ENCODE assay signal across 22 cellular contexts in genomic region chr19:23509686-23510450, GRCh38.
DNase-seq lines count a peak whose midpoint lies in the region; ATAC-seq, FAIRE-seq and TF ChIP-seq lines count a peak whose summit lies in the region.
"Had no signal": no experiment of that assay in that cellular context is flagged by ENCODE, and none has a peak within 500 bp of the region (broad histone marks: within the 10 kb centered on the region; RNA-seq: fewer than 3 reads in every experiment).

No MANE protein-coding gene starts in this region.

- CTCF ChIA-PET in RWPE1 (lab: Yijun Ruan, JAX), result interaction anchor here (0.6 to 0.7 kb wide), 2 partner anchors 9 to 887 kb away, joined by 4 read pairs; no protein-coding TSS in a partner anchor

- H3K27me3 ChIP-seq in keratinocyte (ENCODE audit: control insufficient read depth, extremely low read depth, insufficient read depth, low read length), result no peaks in the 10 kb centered on the region
- H3K27me3 ChIP-seq in vagina, result no peaks in the 10 kb centered on the region

- ATAC-seq in left colon, result no peak
- no peak for ATAC-seq in stimulated activated naive CD8-positive, alpha-beta T cell treated with anti-CD3 and anti-CD28 coated beads, Interleukin-15, Interleukin-2, amounts not matched to agents 100 U/mL and 50 U/mL, for 24 hours
- ATAC-seq: SK-N-SH treated with all-trans-retinoic acid at 6 μM for 48 hours had no signal

- H4K20me1 ChIP-seq in keratinocyte (ENCODE audit: control insufficient read depth, extremely low read depth, insufficient read depth, low read length), result no peaks in the 10 kb centered on the region

- no peaks in the 10 kb centered on the region for H3K36me3 ChIP-seq in keratinocyte (ENCODE audit: control insufficient read depth in 2 of 2, extremely low read depth in 1 of 2, insufficient read depth in 2 of 2, low read length in 2 of 2)
- H3K36me3 ChIP-seq in vagina, result no peaks in the 10 kb centered on the region

- POLR2A ChIA-PET in RWPE1 (lab: Yijun Ruan, JAX; ENCODE audit: low non-redundant PET), result no interaction called here

- H3K4me1 ChIP-seq in keratinocyte (ENCODE audit: control insufficient read depth, extremely low read depth, insufficient read depth, low read length), result no peaks in the 10 kb centered on the region
- no peaks in the 10 kb centered on the region for H3K4me1 ChIP-seq in vagina

- H3K4me2 ChIP-seq in keratinocyte (ENCODE audit: control insufficient read depth, extremely low read depth, insufficient read depth, low read depth, low read length), result no peak overlapping the region

- FAIRE-seq in keratinocyte (lab: Jason Lieb, UNC), result peak; percentile 79
- FAIRE-seq: GM12891, GM18507 had no signal

- H3K9me3 ChIP-seq in keratinocyte (ENCODE audit: control insufficient read depth, low read depth, low read length), result no peaks in the 10 kb centered on the region
- H3K9me3 ChIP-seq in vagina, result no peaks in the 10 kb centered on the region

- H3K4me3 ChIP-seq in keratinocyte (ENCODE audit: control insufficient read depth in 2 of 3, extremely low read depth in 1 of 3, insufficient read depth in 2 of 3, low read depth in 1 of 3, low read length in 3 of 3), result no peak overlapping the region
- H3K4me3 ChIP-seq in vagina, result no peak overlapping the region
- H3K4me3 ChIP-seq: GM23248 had no signal

- no peaks in the 10 kb centered on the region for H3K9me1 ChIP-seq in keratinocyte (ENCODE audit: control insufficient read depth, extremely low read depth, insufficient read depth, low read length)

- H2AFZ ChIP-seq in keratinocyte (ENCODE audit: control insufficient read depth, low read length), result no peak overlapping the region
- H2AFZ ChIP-seq: GM23248 had no signal

- TF ChIP-seq CTCF in RWPE1 (conservative IDR thresholded peaks at IDR 0.05; ENCODE audit: low read depth), result no peak
- TF ChIP-seq CTCF in keratinocyte (optimal IDR thresholded peaks at IDR 0.05 in 1 of 3, IDR thresholded peaks at IDR 0.05 in 1 of 3, conservative IDR thresholded peaks at IDR 0.05 in 1 of 3; ENCODE audit: extremely low read depth in 1 of 3, insufficient read depth in 2 of 3, low read length in 3 of 3), result no peak
- no peak for TF ChIP-seq CTCF in vagina (IDR thresholded peaks at IDR 0.05)

- H3K27ac ChIP-seq in RWPE1, result no peak overlapping the region
- H3K27ac ChIP-seq in keratinocyte (ENCODE audit: control insufficient read depth, insufficient read depth, low read length), result no peak overlapping the region
- no peak overlapping the region for H3K27ac ChIP-seq in vagina
- H3K27ac ChIP-seq: GM23248 had no signal

- DNase-seq in Daoy (ENCODE audit: low read depth) (peak; percentile 19), HT1080 (ENCODE audit: low read depth) (peak; percentile 34), RWPE1 (ENCODE audit: low spot score) (peak; percentile 74), keratinocyte (ENCODE audit: low read depth, low spot score) (peak; percentile 90), vagina (ENCODE audit: extremely low spot score in 2 of 2) (no peak), left colon (no peak)
- no peak for DNase-seq in stimulated activated naive CD8-positive, alpha-beta T cell treated with anti-CD3 and anti-CD28 coated beads, Interleukin-15, Interleukin-2, amounts not matched to agents 100 U/mL and 50 U/mL, for 24 hours
- DNase-seq: Calu3; CD4-positive, alpha-beta T cell; DMS79; GDM1; GM23248; MM.1S; NCI-H1105; NCI-H1694; NCI-H2171; NCI-H446 treated with DMSO at 0.1 percent for 48 hours; Right ventricle myocardium superior; T-helper 1 cell had no signal

- intact Hi-C loops in vagina (cut with DNase I), result no loop called here
- intact Hi-C loops in left colon (cut with DNase I, micrococcal nuclease), result no loop called here

- no peak for TF ChIP-seq POLR2A in vagina (IDR thresholded peaks at IDR 0.05)

- no peak overlapping the region for H3K9ac ChIP-seq in keratinocyte (ENCODE audit: control insufficient read depth, extremely low read depth, insufficient read depth, low read length)
- H3K9ac ChIP-seq: GM23248 had no signal

- dilution Hi-C loops in keratinocyte (cut with MboI; ENCODE audit: extremely low pct_ligation_motif_present, low sequenced_read_pairs), result no loop called here

- no peaks in the 10 kb centered on the region for H3K79me2 ChIP-seq in keratinocyte (ENCODE audit: control insufficient read depth, insufficient read depth, low read length)

Comparison
In these comparisons a context has a peak if more than half of its experiments do, and no peak if none do; other contexts are left out.
1. DNase-seq: peak in Daoy (single experiment), HT1080 (single experiment), RWPE1 (single experiment) and keratinocyte (single experiment); none in vagina (0 of 2), left colon (0 of 2) and stimulated activated naive CD8-positive, alpha-beta T cell treated with anti-CD3 and anti-CD28 coated beads, Interleukin-15, Interleukin-2, amounts not matched to agents 100 U/mL and 50 U/mL, for 24 hours (single experiment).